23 cellular contexts compared by ENCODE assay signal in genomic region chr4:150619032-150619431, GRCh38.
DNase-seq lines count a peak whose midpoint lies in the region; ATAC-seq, FAIRE-seq and TF ChIP-seq lines count a peak whose summit lies in the region.
"Had no signal": no experiment of that assay in that cellular context is flagged by ENCODE, and none has a peak within 500 bp of the region (broad histone marks: within the 10 kb centered on the region; RNA-seq: fewer than 3 reads in every experiment).

No MANE protein-coding gene starts in this region.

- no peak for TF ChIP-seq CTCF in MM.1S (IDR thresholded peaks at IDR 0.05; ENCODE audit: low read length)
- no peak for TF ChIP-seq CTCF in fibroblast of pulmonary artery (IDR thresholded peaks at IDR 0.05; ENCODE audit: low read length, missing control alignments)

- H3K27ac ChIP-seq in MM.1S (ENCODE audit: low read length) = no peak overlapping the region
- H3K27ac ChIP-seq: coronary artery, gastroesophageal sphincter had no signal

- peak overlapping the region; percentile 39; the same call in 1 of the 2 replicates for H3K4me3 ChIP-seq in MM.1S (ENCODE audit: low read length)
- H3K4me3 ChIP-seq in fibroblast of pulmonary artery (replicated peaks; ENCODE audit: low read depth, low read length) = no peak overlapping the region
- H3K4me3 ChIP-seq: coronary artery, gastroesophageal sphincter, K562 had no signal

- no peaks in the 10 kb centered on the region for H3F3A ChIP-seq in MM.1S (ENCODE audit: insufficient read depth, low read length)

- FAIRE-seq in A204.1 (lab: Jason Lieb, UNC) = peak; percentile 68
- FAIRE-seq: endometrium, K562 had no signal

- DNase-seq in MM.1S (peak; percentile 50), fibroblast of pulmonary artery (ENCODE audit: low read depth) (peak; percentile 6), NOMO-1 (lab: John Stamatoyannopoulos, UW; ENCODE audit: unreplicated experiment in 2 of 2) (no peak)
- DNase-seq in activated T-cell treated with anti-CD3 and anti-CD28 coated beads, Interleukin-2, amount 50 U/mL, for 48 hours = no peak
- DNase-seq: left colon; midbrain; NCI-H187; NCI-H446; NK-92 treated with Interleukin-12 subunit alpha and Interleukin-12 subunit beta, amount 100 ng/mL, for 24 hours; RPMI8226; stimulated activated CD8-positive, alpha-beta memory T cell treated with anti-CD3 and anti-CD28 coated beads, Interleukin-4, amount 100 ng/mL, for 48 hours; substantia nigra; T-helper 9 cell had no signal

- H3K36me3 ChIP-seq in MM.1S (replicated peaks; ENCODE audit: insufficient read depth, low read length) = no peaks in the 10 kb centered on the region
- H3K36me3 ChIP-seq: gastroesophageal sphincter had no signal

- H3K9me2 ChIP-seq in MM.1S (replicated peaks; ENCODE audit: insufficient read depth, low read length) = no peaks in the 10 kb centered on the region

- no peaks in the 10 kb centered on the region for H3K79me2 ChIP-seq in MM.1S (ENCODE audit: low read length)

- H3K9me3 ChIP-seq in MM.1S (replicated peaks; ENCODE audit: insufficient read depth, low read length) = no peaks in the 10 kb centered on the region
- H3K9me3 ChIP-seq: gastroesophageal sphincter had no signal

- peak overlapping the region; percentile 64 for H3K4me2 ChIP-seq in MM.1S (ENCODE audit: low read depth, low read length)

- no peak overlapping the region for H2AFZ ChIP-seq in MM.1S (ENCODE audit: low read length)

- ATAC-seq in GM18858 (IDR thresholded peaks at IDR 0.05; ENCODE audit: unreplicated experiment) (peak; percentile 47), GM18867 (IDR thresholded peaks at IDR 0.05; ENCODE audit: unreplicated experiment) (no peak), GM21825 (IDR thresholded peaks at IDR 0.05; ENCODE audit: unreplicated experiment) (no peak)
- ATAC-seq: activated CD4-positive, CD25-positive, alpha-beta regulatory T cell treated with anti-CD3 and anti-CD28 coated beads, Interleukin-2, amount 50 U/mL, for 24 hours; gastroesophageal sphincter; HCT116; K562; left colon had no signal

- H4K20me1 ChIP-seq in MM.1S (ENCODE audit: insufficient read depth, low read length) = no peaks in the 10 kb centered on the region

- no peak overlapping the region; the same call in 1 of the 2 replicates for H3K9ac ChIP-seq in MM.1S (ENCODE audit: low read length)

- no peaks in the 10 kb centered on the region for H3K4me1 ChIP-seq in MM.1S (ENCODE audit: low read length)
- H3K4me1 ChIP-seq: gastroesophageal sphincter had no signal

- H3K27me3 ChIP-seq in MM.1S (replicated peaks; ENCODE audit: insufficient read depth, low read length) = no peaks in the 10 kb centered on the region
- H3K27me3 ChIP-seq: gastroesophageal sphincter had no signal

Comparison
In these comparisons a context has a peak if more than half of its experiments do, and no peak if none do; other contexts are left out.
1. DNase-seq: peak in MM.1S (single experiment) and fibroblast of pulmonary artery (single experiment); none in activated T-cell treated with anti-CD3 and anti-CD28 coated beads, Interleukin-2, amount 50 U/mL, for 48 hours (0 of 2) and NOMO-1 (0 of 2).